In genomic region chr4:2843909-2844584, GRCh38 we compare ENCODE assay signal across 1 cellular context.
A peak's percentile ranks its signal among the peaks of the same experiment; 100 is the strongest.
TF ChIP-seq lines count a peak whose summit lies in the region.

No MANE protein-coding gene starts in this region.

TF ChIP-seq in H1, 55 proteins besides CTCF, POLR2A, EP300 and RAD21 (continued from another document):
- TF ChIP-seq CHD7 (IDR thresholded peaks at IDR 0.05; ENCODE audit: insufficient replicate concordance, low read length) (no peak), SIN3A (conservative IDR thresholded peaks at IDR 0.05 in 1 of 2, IDR thresholded peaks at IDR 0.05 in 1 of 2; ENCODE audit: low read depth in 1 of 2, low read length in 2 of 2) (peak in 1 of 2 experiments; percentile 51; a peak in 1 of 4 replicates), KDM4A (IDR thresholded peaks at IDR 0.05; ENCODE audit: low read depth, low read length, severe bottlenecking) (peak; percentile 29), ASH2L (IDR thresholded peaks at IDR 0.05; ENCODE audit: low read length) (peak; percentile 14), RBBP5 (IDR thresholded peaks at IDR 0.05; ENCODE audit: borderline replicate concordance, low read depth, low read length) (0 out of 2 replicates have a peak, but pooled peaks have one; percentile 19), EGR1 (IDR thresholded peaks at IDR 0.05; ENCODE audit: borderline replicate concordance, low read depth, low read length) (peak; percentile 40; the same call in 1 of the 2 replicates)
